Comparison of ENCODE assay signal across 27 cellular contexts in genomic region chr4:138099385-138099784, GRCh38.
"Had no signal": no experiment of that assay in that cellular context is flagged by ENCODE, and none has a peak within 500 bp of the region (broad histone marks: within the 10 kb centered on the region; RNA-seq: fewer than 3 reads in every experiment).

No MANE protein-coding gene starts in this region.

- H3K4me3 ChIP-seq: adrenal gland, body of pancreas, gastroesophageal sphincter had no signal

- H3K9me3 ChIP-seq: adrenal gland, body of pancreas, gastroesophageal sphincter had no signal

- FAIRE-seq: colon had no signal

- DNase-seq: activated B cell treated with CpG ODN at 0.5 μM for 24 hours; activated CD4-positive, alpha-beta T cell treated with anti-CD3 and anti-CD28 coated beads for 48 hours; activated CD4-positive, alpha-beta T cell treated with anti-CD3 and anti-CD28 coated beads, Interleukin-2, amount 50 U/mL, for 1 hour; activated CD4-positive, alpha-beta T cell treated with anti-CD3 and anti-CD28 coated beads, Interleukin-2, amount 50 U/mL, for 48 hours; activated CD8-positive, alpha-beta memory T cell treated with anti-CD3 and anti-CD28 coated beads for 24 hours; activated CD8-positive, alpha-beta T cell treated with anti-CD3 and anti-CD28 coated beads for 36 hours; activated effector memory CD4-positive, alpha-beta T cell treated with Interleukin-2 at 50 U/mL for 16 hours; activated naive CD4-positive, alpha-beta T cell treated with anti-CD3 and anti-CD28 coated beads for 36 hours; activated naive CD8-positive, alpha-beta T cell treated with anti-CD3 and anti-CD28 coated beads for 36 hours; activated naive CD8-positive, alpha-beta T cell treated with anti-CD3 and anti-CD28 coated beads, Interleukin-2, amount 50 U/mL, for 24 hours; activated T-cell treated with anti-CD3 and anti-CD28 coated beads, Interleukin-2, amount 50 U/mL, for 4 hours; adrenal gland; amygdala; aorta; body of pancreas; cortex of kidney; dermis blood vessel endothelial cell; effector CD4-positive, alpha-beta T cell; effector memory CD8-positive, alpha-beta T cell; foreskin fibroblast; head of caudate nucleus; SW 1271; T-cell; T1000; WERI-Rb-1 had no signal

- H3K27me3 ChIP-seq: adrenal gland, body of pancreas, gastroesophageal sphincter had no signal

- H3K27ac ChIP-seq: adrenal gland, body of pancreas, gastroesophageal sphincter, WERI-Rb-1 had no signal

- H3K36me3 ChIP-seq: adrenal gland, gastroesophageal sphincter, WERI-Rb-1 had no signal

- H3K4me1 ChIP-seq: adrenal gland, gastroesophageal sphincter had no signal
